Comparison of ENCODE assay signal across 1 cellular context in the genomic region with DNA sequence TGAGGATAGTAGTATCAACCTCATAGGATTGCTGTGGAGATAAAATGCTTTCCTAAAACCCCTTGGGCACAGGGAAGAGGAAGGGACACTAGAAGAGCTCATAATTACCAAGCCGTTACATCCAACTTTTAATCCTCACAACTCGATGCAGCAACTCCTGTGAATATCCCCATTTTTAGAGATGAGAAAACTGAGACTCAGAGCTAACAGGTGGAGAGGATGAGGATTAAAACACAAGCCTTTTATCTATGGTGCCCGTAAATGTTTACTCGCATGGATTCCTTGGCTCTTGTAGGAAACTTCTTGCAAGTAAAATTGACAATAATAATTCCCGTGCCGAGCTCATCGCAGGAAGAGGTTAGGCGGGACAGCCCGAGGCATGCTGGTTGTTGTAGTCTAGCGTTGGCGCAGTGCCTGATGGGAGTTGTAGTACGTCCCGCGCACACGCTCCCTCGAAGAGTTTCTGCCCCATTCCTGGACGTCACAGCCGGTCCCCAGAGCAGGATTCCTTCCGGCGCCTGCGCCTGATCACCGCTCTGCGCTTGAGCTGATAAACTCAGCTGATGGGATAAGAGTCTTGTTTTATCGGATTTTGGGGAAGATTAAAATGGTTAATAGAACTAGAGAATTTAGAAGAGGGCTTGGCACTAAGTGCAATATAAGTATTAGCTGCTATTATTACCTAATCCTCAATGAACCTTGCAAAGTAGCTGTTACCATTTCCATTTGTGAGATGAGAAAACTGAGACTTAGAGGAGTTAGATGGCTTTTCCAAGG.
TF ChIP-seq lines count a peak whose summit lies in the region.

No MANE protein-coding gene starts in this region.

TF ChIP-seq in K562, 482 proteins besides CTCF, POLR2A, EP300 and RAD21 (continued from another document and continues in another):
- TF ChIP-seq, protein P1, sequence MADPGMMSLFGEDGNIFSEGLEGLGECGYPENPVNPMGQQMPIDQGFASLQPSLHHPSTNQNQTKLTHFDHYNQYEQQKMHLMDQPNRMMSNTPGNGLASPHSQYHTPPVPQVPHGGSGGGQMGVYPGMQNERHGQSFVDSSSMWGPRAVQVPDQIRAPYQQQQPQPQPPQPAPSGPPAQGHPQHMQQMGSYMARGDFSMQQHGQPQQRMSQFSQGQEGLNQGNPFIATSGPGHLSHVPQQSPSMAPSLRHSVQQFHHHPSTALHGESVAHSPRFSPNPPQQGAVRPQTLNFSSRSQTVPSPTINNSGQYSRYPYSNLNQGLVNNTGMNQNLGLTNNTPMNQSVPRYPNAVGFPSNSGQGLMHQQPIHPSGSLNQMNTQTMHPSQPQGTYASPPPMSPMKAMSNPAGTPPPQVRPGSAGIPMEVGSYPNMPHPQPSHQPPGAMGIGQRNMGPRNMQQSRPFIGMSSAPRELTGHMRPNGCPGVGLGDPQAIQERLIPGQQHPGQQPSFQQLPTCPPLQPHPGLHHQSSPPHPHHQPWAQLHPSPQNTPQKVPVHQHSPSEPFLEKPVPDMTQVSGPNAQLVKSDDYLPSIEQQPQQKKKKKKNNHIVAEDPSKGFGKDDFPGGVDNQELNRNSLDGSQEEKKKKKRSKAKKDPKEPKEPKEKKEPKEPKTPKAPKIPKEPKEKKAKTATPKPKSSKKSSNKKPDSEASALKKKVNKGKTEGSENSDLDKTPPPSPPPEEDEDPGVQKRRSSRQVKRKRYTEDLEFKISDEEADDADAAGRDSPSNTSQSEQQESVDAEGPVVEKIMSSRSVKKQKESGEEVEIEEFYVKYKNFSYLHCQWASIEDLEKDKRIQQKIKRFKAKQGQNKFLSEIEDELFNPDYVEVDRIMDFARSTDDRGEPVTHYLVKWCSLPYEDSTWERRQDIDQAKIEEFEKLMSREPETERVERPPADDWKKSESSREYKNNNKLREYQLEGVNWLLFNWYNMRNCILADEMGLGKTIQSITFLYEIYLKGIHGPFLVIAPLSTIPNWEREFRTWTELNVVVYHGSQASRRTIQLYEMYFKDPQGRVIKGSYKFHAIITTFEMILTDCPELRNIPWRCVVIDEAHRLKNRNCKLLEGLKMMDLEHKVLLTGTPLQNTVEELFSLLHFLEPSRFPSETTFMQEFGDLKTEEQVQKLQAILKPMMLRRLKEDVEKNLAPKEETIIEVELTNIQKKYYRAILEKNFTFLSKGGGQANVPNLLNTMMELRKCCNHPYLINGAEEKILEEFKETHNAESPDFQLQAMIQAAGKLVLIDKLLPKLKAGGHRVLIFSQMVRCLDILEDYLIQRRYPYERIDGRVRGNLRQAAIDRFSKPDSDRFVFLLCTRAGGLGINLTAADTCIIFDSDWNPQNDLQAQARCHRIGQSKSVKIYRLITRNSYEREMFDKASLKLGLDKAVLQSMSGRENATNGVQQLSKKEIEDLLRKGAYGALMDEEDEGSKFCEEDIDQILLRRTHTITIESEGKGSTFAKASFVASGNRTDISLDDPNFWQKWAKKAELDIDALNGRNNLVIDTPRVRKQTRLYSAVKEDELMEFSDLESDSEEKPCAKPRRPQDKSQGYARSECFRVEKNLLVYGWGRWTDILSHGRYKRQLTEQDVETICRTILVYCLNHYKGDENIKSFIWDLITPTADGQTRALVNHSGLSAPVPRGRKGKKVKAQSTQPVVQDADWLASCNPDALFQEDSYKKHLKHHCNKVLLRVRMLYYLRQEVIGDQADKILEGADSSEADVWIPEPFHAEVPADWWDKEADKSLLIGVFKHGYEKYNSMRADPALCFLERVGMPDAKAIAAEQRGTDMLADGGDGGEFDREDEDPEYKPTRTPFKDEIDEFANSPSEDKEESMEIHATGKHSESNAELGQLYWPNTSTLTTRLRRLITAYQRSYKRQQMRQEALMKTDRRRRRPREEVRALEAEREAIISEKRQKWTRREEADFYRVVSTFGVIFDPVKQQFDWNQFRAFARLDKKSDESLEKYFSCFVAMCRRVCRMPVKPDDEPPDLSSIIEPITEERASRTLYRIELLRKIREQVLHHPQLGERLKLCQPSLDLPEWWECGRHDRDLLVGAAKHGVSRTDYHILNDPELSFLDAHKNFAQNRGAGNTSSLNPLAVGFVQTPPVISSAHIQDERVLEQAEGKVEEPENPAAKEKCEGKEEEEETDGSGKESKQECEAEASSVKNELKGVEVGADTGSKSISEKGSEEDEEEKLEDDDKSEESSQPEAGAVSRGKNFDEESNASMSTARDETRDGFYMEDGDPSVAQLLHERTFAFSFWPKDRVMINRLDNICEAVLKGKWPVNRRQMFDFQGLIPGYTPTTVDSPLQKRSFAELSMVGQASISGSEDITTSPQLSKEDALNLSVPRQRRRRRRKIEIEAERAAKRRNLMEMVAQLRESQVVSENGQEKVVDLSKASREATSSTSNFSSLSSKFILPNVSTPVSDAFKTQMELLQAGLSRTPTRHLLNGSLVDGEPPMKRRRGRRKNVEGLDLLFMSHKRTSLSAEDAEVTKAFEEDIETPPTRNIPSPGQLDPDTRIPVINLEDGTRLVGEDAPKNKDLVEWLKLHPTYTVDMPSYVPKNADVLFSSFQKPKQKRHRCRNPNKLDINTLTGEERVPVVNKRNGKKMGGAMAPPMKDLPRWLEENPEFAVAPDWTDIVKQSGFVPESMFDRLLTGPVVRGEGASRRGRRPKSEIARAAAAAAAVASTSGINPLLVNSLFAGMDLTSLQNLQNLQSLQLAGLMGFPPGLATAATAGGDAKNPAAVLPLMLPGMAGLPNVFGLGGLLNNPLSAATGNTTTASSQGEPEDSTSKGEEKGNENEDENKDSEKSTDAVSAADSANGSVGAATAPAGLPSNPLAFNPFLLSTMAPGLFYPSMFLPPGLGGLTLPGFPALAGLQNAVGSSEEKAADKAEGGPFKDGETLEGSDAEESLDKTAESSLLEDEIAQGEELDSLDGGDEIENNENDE (IDR thresholded peaks at IDR 0.05; ENCODE audit: low read depth, low read length): no peak
- TF ChIP-seq, protein P2, sequence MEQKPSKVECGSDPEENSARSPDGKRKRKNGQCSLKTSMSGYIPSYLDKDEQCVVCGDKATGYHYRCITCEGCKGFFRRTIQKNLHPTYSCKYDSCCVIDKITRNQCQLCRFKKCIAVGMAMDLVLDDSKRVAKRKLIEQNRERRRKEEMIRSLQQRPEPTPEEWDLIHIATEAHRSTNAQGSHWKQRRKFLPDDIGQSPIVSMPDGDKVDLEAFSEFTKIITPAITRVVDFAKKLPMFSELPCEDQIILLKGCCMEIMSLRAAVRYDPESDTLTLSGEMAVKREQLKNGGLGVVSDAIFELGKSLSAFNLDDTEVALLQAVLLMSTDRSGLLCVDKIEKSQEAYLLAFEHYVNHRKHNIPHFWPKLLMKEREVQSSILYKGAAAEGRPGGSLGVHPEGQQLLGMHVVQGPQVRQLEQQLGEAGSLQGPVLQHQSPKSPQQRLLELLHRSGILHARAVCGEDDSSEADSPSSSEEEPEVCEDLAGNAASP (IDR thresholded peaks at IDR 0.05): no peak
- TF ChIP-seq PHF8 (IDR thresholded peaks at IDR 0.05; ENCODE audit: borderline replicate concordance, low read length): peak; percentile 43; the same call in 1 of the 2 replicates
- no peak for TF ChIP-seq AFF4 (CRISPR knock-in tag; IDR thresholded peaks at IDR 0.05)
- peak; percentile 48; the same call in 1 of the 2 replicates for TF ChIP-seq SP1 (CRISPR knock-in tag; IDR thresholded peaks at IDR 0.05)
- no peak for TF ChIP-seq KLF16 (IDR thresholded peaks at IDR 0.05)
- TF ChIP-seq CHD2 (IDR thresholded peaks at IDR 0.05; ENCODE audit: low read depth, low read length): peak; percentile 62; the same call in 1 of the 2 replicates
- TF ChIP-seq BCL6 (CRISPR knock-in tag; IDR thresholded peaks at IDR 0.05): no peak
- TF ChIP-seq DACH1 (IDR thresholded peaks at IDR 0.05; ENCODE audit: partially characterized antibody): peak; percentile 58
- no peak for TF ChIP-seq ZNF57 (CRISPR knock-in tag; IDR thresholded peaks at IDR 0.05)
- no peak for TF ChIP-seq ZBTB17 (CRISPR knock-in tag; IDR thresholded peaks at IDR 0.05)
- TF ChIP-seq, protein P3, sequence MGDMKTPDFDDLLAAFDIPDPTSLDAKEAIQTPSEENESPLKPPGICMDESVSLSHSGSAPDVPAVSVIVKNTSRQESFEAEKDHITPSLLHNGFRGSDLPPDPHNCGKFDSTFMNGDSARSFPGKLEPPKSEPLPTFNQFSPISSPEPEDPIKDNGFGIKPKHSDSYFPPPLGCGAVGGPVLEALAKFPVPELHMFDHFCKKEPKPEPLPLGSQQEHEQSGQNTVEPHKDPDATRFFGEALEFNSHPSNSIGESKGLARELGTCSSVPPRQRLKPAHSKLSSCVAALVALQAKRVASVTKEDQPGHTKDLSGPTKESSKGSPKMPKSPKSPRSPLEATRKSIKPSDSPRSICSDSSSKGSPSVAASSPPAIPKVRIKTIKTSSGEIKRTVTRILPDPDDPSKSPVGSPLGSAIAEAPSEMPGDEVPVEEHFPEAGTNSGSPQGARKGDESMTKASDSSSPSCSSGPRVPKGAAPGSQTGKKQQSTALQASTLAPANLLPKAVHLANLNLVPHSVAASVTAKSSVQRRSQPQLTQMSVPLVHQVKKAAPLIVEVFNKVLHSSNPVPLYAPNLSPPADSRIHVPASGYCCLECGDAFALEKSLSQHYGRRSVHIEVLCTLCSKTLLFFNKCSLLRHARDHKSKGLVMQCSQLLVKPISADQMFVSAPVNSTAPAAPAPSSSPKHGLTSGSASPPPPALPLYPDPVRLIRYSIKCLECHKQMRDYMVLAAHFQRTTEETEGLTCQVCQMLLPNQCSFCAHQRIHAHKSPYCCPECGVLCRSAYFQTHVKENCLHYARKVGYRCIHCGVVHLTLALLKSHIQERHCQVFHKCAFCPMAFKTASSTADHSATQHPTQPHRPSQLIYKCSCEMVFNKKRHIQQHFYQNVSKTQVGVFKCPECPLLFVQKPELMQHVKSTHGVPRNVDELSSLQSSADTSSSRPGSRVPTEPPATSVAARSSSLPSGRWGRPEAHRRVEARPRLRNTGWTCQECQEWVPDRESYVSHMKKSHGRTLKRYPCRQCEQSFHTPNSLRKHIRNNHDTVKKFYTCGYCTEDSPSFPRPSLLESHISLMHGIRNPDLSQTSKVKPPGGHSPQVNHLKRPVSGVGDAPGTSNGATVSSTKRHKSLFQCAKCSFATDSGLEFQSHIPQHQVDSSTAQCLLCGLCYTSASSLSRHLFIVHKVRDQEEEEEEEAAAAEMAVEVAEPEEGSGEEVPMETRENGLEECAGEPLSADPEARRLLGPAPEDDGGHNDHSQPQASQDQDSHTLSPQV (IDR thresholded peaks at IDR 0.05): peak; percentile 63; the same call in 1 of the 2 replicates
- no peak; the same call in 1 of the 2 replicates for TF ChIP-seq CTBP1 (IDR thresholded peaks at IDR 0.05; ENCODE audit: borderline replicate concordance)
- TF ChIP-seq ZNF79 (CRISPR knock-in tag; IDR thresholded peaks at IDR 0.05; ENCODE audit: low read depth): no peak
- TF ChIP-seq ATF1 (CRISPR knock-in tag; IDR thresholded peaks at IDR 0.05): no peak
- peak; percentile 90 for TF ChIP-seq ATF1 (tag; IDR thresholded peaks at IDR 0.05)
- no peak for TF ChIP-seq GATA2 (CRISPR knock-in tag; IDR thresholded peaks at IDR 0.05)
- no peak for TF ChIP-seq ZFPM2 (CRISPR knock-in tag; IDR thresholded peaks at IDR 0.05)
- no peak for TF ChIP-seq ZNF830 (CRISPR knock-in tag; IDR thresholded peaks at IDR 0.05)
- peak; percentile 76 for TF ChIP-seq ATF7 (IDR thresholded peaks at IDR 0.05)
- peak; percentile 61 for TF ChIP-seq RBFOX2 (IDR thresholded peaks at IDR 0.05; ENCODE audit: low read depth, low read length)
- TF ChIP-seq MITF (IDR thresholded peaks at IDR 0.05): no peak
- TF ChIP-seq KAT2B (IDR thresholded peaks at IDR 0.05; ENCODE audit: low read depth, low read length): no peak
- TF ChIP-seq TRIM28 (IDR thresholded peaks at IDR 0.05): no peak; the same call in 1 of the 2 replicates
- TF ChIP-seq MAZ (CRISPR knock-in tag; conservative IDR thresholded peaks at IDR 0.05 in 1 of 2, IDR thresholded peaks at IDR 0.05 in 1 of 2): peak in 1 of 2 experiments; percentile 64; a peak in 3 of 4 replicates
- no peak for TF ChIP-seq KLF13 (tag; IDR thresholded peaks at IDR 0.05; ENCODE audit: borderline replicate concordance, low read depth)
